In the genomic region with DNA sequence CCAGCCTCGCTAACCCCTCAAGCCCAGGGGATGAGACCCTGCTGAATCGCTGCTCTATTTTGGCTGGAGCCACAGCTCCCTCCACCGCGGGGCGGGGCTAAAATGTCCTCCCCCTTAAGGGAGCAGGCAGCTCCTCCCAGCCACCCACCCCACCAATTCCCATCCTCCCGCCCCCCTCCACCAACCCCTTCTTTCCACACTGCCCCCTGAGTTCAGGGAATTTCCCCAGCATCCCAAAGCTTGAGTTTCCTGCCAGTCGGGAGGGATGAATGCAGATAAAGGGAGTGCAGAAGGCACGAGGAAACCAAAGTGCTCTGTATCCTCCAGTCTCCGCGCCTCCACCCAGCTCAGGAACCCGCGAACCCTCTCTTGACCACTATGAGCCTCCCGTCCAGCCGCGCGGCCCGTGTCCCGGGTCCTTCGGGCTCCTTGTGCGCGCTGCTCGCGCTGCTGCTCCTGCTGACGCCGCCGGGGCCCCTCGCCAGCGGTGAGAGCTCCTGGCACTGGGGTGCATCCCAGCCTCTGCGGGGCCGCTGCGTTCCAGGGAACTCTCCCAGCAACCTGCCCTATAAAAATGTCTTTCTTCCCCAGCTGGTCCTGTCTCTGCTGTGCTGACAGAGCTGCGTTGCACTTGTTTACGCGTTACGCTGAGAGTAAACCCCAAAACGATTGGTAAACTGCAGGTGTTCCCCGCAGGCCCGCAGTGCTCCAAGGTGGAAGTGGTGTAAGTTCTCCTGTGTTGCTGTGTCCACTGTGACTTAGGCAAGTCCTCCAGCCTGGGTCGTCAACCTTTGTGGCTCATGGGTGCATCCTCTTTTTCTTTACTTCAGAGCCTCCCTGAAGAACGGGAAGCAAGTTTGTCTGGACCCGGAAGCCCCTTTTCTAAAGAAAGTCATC, we compare ENCODE assay signal across 9 cellular contexts. TPM values are rescaled to one million over a fixed set of nuclear protein-coding genes. Genes with fewer than 3 reads are reported as not detected.
DNase-seq lines count a peak whose midpoint lies in the region; ATAC-seq, FAIRE-seq and TF ChIP-seq lines count a peak whose summit lies in the region.
"Had no signal": no experiment of that assay in that cellular context is flagged by ENCODE, and none has a peak within 500 bp of the region (broad histone marks: within the 10 kb centered on the region; RNA-seq: fewer than 3 reads in every experiment).

CXCL6 (plus strand) TSS at position 306 of the 897 bp plus-strand sequence; CDS start at position 379, 73 bp downstream.

- H3K27ac ChIP-seq in HEK293 (ENCODE audit: extremely low read depth, low read depth, low read length) (peak within 1 kb of the TSS; percentile 10; the same call in 1 of the 2 replicates), ascending aorta (no peak within 1 kb of the TSS), iPS DF 6.9 (ENCODE audit: low read length) (no peak within 1 kb of the TSS), sigmoid colon (peak within 1 kb of the TSS in 2 of 4 donors; percentile 50 to 58)

- DNase-seq in ascending aorta (ENCODE audit: low spot score in 2 of 2) = no peak
- DNase-seq in iPS DF 6.9 (ENCODE audit: low read depth, low spot score) = no peak
- DNase-seq in sigmoid colon = peak; percentile 71
- DNase-seq in NCI-H1092 (lab: John Stamatoyannopoulos, UW) = no peak
- DNase-seq in GM12891 (ENCODE audit: insufficient read length, low spot score) = no peak
- no peak for DNase-seq in foreskin melanocyte

- H3K9me3 ChIP-seq in HEK293 (ENCODE audit: control insufficient read depth, insufficient read depth, low read depth, low read length) (no peaks in the 10 kb centered on the region), ascending aorta (no peaks in the 10 kb centered on the region), iPS DF 6.9 (ENCODE audit: control insufficient read depth, insufficient read depth, low read length) (no peaks in the 10 kb centered on the region), sigmoid colon (no peaks in the 10 kb centered on the region)

- FAIRE-seq in GM12891 (lab: Jason Lieb, UNC) = no peak
- FAIRE-seq: colon had no signal

- no CpG with 5 or more reads among the region's 41 CpGs for WGBS in iPS DF 6.9 (ENCODE audit: insufficient coverage, insufficient read length)
- 6 to 9% methylated on average over 41 of the region's 41 CpGs for WGBS in sigmoid colon, 2 donors

- CTCF ChIA-PET in HEK293 (lab: Yijun Ruan, JAX) = interaction anchor here (0.6 kb wide), 1 partner anchor 298 kb away, joined by 4 read pairs; no protein-coding TSS in a partner anchor

- H3K36me3 ChIP-seq in HEK293 (ENCODE audit: control insufficient read depth in 2 of 2, insufficient read depth in 1 of 2, low read length in 2 of 2) = no peaks in the 10 kb centered on the region
- H3K36me3 ChIP-seq in ascending aorta = no peaks in the 10 kb centered on the region
- H3K36me3 ChIP-seq in iPS DF 6.9 (ENCODE audit: control insufficient read depth, insufficient read depth, low read length) = no peaks in the 10 kb centered on the region
- H3K36me3 ChIP-seq in sigmoid colon = no peaks in the 10 kb centered on the region

- intact Hi-C loops in ascending aorta (cut with DNase I) (no loop called here), sigmoid colon (cut with DNase I) (no loop called here)

- no peak for ATAC-seq in HG02588 (IDR thresholded peaks at IDR 0.05; ENCODE audit: unreplicated experiment)

- POLR2A ChIA-PET in HEK293 (lab: Yijun Ruan, JAX) = no interaction called here

- H3K4me3 ChIP-seq in HEK293 (ENCODE audit: low read depth, low read length) (peak within 1 kb of the TSS; percentile 28), ascending aorta (peak within 1 kb of the TSS; percentile 39 to 49), iPS DF 6.9 (ENCODE audit: low read length) (peak within 1 kb of the TSS; percentile 72), sigmoid colon (peak within 1 kb of the TSS; percentile 6 to 45 (median 44))

- H3K4me1 ChIP-seq in HEK293 (ENCODE audit: control insufficient read depth, insufficient read depth, low read length) = no peaks in the 10 kb centered on the region
- peaks cover 0 to 2% of the 10 kb centered on the region in 2 donors for H3K4me1 ChIP-seq in ascending aorta
- H3K4me1 ChIP-seq in iPS DF 6.9 (ENCODE audit: control insufficient read depth, insufficient read depth, low read length) = no peaks in the 10 kb centered on the region
- H3K4me1 ChIP-seq in sigmoid colon = peaks cover 0 to 12% (median 11%) of the 10 kb centered on the region in 4 donors

- H3K27me3 ChIP-seq in ascending aorta (no peaks in the 10 kb centered on the region), iPS DF 6.9 (ENCODE audit: control insufficient read depth, insufficient read depth, low read length) (no peaks in the 10 kb centered on the region), sigmoid colon (peaks cover 0 to 5% (median 0%) of the 10 kb centered on the region in 3 donors)

- TF ChIP-seq POLR2A in sigmoid colon (IDR thresholded peaks at IDR 0.05) (no peak), GM12891 (IDR thresholded peaks at IDR 0.05; ENCODE audit: low read depth, low read length) (no peak)

- TF ChIP-seq EP300 in sigmoid colon (IDR thresholded peaks at IDR 0.05) = no peak

- TF ChIP-seq CTCF in HEK293 (tag by site-specific recombination; IDR thresholded peaks at IDR 0.05) (no peak), ascending aorta (IDR thresholded peaks at IDR 0.05) (no peak), sigmoid colon (IDR thresholded peaks at IDR 0.05) (no peak)

TF ChIP-seq in HEK293, 187 proteins besides CTCF, POLR2A, EP300 and RAD21 (continues in another document):
- TF ChIP-seq ZNF416 (tag by site-specific recombination; IDR thresholded peaks at IDR 0.05) = no peak
- no peak for TF ChIP-seq ZNF707 (tag by site-specific recombination; IDR thresholded peaks at IDR 0.05)
- TF ChIP-seq HOXD13 (CRISPR knock-in tag; IDR thresholded peaks at IDR 0.05; ENCODE audit: borderline replicate concordance) = no peak
- 0 out of 2 replicates have a peak, but pooled peaks have one; percentile 21 for TF ChIP-seq ZBTB10 (tag by site-specific recombination; IDR thresholded peaks at IDR 0.05)
- no peak for TF ChIP-seq KLF16 (tag by site-specific recombination; IDR thresholded peaks at IDR 0.05)

TF ChIP-seq in GM12891, 5 proteins besides CTCF, POLR2A, EP300 and RAD21:
- TF ChIP-seq POU2F2 (IDR thresholded peaks at IDR 0.05; ENCODE audit: low read depth, low read length) (no peak), SPI1 (IDR thresholded peaks at IDR 0.05; ENCODE audit: low read depth, low read length) (no peak), TAF1 (IDR thresholded peaks at IDR 0.05; ENCODE audit: low read depth, low read length) (no peak), POLR2AphosphoS5 (IDR thresholded peaks at IDR 0.05; ENCODE audit: low read depth, low read length) (no peak), PAX5 (IDR thresholded peaks at IDR 0.05; ENCODE audit: insufficient read depth, low read length, severe bottlenecking) (no peak)

RNA-seq across cellular contexts. Expression of gene CXCL6, which starts in this region (rescaled TPM):
- total RNA-seq in ascending aorta (not detected), sigmoid colon (1 to 10 TPM in 1 of 4 donors, under 1 TPM in 2, not detected in 1; 0.33 to 9.6 (median 0.95) TPM)
- 1 to 10 TPM in 1 of 3 donors, under 1 TPM in 1, not detected in 1; 0.60 to 1.5 TPM for polyA plus RNA-seq in sigmoid colon
- polyA plus RNA-seq in GM12891 (2012; ENCODE audit: low read depth, missing spikeins) = not detected
